ENCODE assay signal across 8 cellular contexts in genomic region chr19:58560007-58560887, GRCh38. TPM values are rescaled to one million over a fixed set of nuclear protein-coding genes. Genes with fewer than 3 reads are reported as not detected.
DNase-seq lines count a peak whose midpoint lies in the region; ATAC-seq, FAIRE-seq and TF ChIP-seq lines count a peak whose summit lies in the region.

No MANE protein-coding gene starts in this region.

- H3K4me1 Mint-ChIP-seq in Caco-2 (ENCODE audit: low read depth, unreplicated experiment), result peaks cover 31% of the 10 kb centered on the region

- DNase-seq in Caco-2, result no peak
- DNase-seq in Panc1 (ENCODE audit: low read depth, low spot score), result no peak
- no peak for DNase-seq in epithelial cell of prostate (ENCODE audit: low read depth, low spot score)
- DNase-seq in pancreas, result peak in 1 of 6 donors; percentile 50
- no peak for DNase-seq in NCI-H345 treated with DMSO at 0.1 percent for 48 hours (lab: John Stamatoyannopoulos, UW; ENCODE audit: unreplicated experiment)
- no peak for DNase-seq in NK-92 treated with Interleukin-12 subunit alpha and Interleukin-12 subunit beta, amount 100 ng/mL, for 24 hours (lab: John Stamatoyannopoulos, UW)

- no peaks in the 10 kb centered on the region for H3K27me3 ChIP-seq in Caco-2 (replicated peaks; ENCODE audit: control insufficient read depth, insufficient read depth, low read length)
- no peaks in the 10 kb centered on the region for H3K27me3 ChIP-seq in Panc1 (ENCODE audit: control insufficient read depth, insufficient read depth, low read length)
- no peaks in the 10 kb centered on the region for H3K27me3 ChIP-seq in pancreas

- FAIRE-seq in pancreas (lab: Jason Lieb, UNC), result no peak

- intact Hi-C loops in Caco-2 (cut with micrococcal nuclease; ENCODE audit: unreplicated experiment), result no loop called here
- intact Hi-C loops in Panc1 (cut with micrococcal nuclease; ENCODE audit: unreplicated experiment), result no loop called here
- intact Hi-C loops in pancreas (cut with DNase I), result no loop called here

- H3K36me3 ChIP-seq in Caco-2 (ENCODE audit: control insufficient read depth, insufficient read depth, low read length) (peaks cover 1% of the 10 kb centered on the region), Panc1 (ENCODE audit: control insufficient read depth, insufficient read depth, low read length) (no peaks in the 10 kb centered on the region), pancreas (peaks cover 0 to 10% (median 0%) of the 10 kb centered on the region in 3 donors)

- no peaks in the 10 kb centered on the region for H3K9me3 ChIP-seq in Caco-2
- H3K9me3 ChIP-seq in Panc1 (ENCODE audit: control insufficient read depth, insufficient read depth, low read depth, low read length), result no peaks in the 10 kb centered on the region
- no peaks in the 10 kb centered on the region for H3K9me3 ChIP-seq in pancreas

- H3K4me3 Mint-ChIP-seq in Caco-2 (ENCODE audit: unreplicated experiment), result peak overlapping the region; percentile 99

- BruUV-seq in Caco-2 (replicated peaks; lab: Mats Ljungman, UMichigan), result TSS peak; percentile 48
- BruUV-seq in Panc1 (replicated peaks; lab: Mats Ljungman, UMichigan), result TSS peak; percentile 80

- H3K27ac ChIP-seq in Panc1 (ENCODE audit: low read length), result peak overlapping the region; percentile 100
- H3K27ac ChIP-seq in epithelial cell of prostate, result peak overlapping the region; percentile 98
- peak overlapping the region; percentile 98 to 100 (median 98) for H3K27ac ChIP-seq in pancreas

- ATAC-seq in Panc1 (no peak), pancreas (no peak), HG03139 (IDR thresholded peaks at IDR 0.05; ENCODE audit: unreplicated experiment) (no peak), HG02571 (IDR thresholded peaks at IDR 0.05; ENCODE audit: unreplicated experiment) (no peak)

- TF ChIP-seq CTCF in Caco-2 (IDR thresholded peaks at IDR 0.05; ENCODE audit: insufficient read depth in 1 of 2, low read depth in 1 of 2, low read length in 1 of 2, severe bottlenecking in 1 of 2, unreplicated experiment in 1 of 2) (no peak), Panc1 (IDR thresholded peaks at IDR 0.05) (no peak), pancreas (IDR thresholded peaks at IDR 0.05) (no peak)

- CTCF ChIA-PET in Caco-2 (lab: Charles Lee), result interaction anchor here (1.0 to 1.6 kb wide), 3 partner anchors 15 to 198 kb away, joined by 3 to 5 read pairs (median 4); partner anchors contain the start of gene ZBTB45
- CTCF ChIA-PET in Panc1 (lab: Charles Lee), result interaction anchor here (0.8 kb wide), 1 partner anchor 40 kb away, joined by 3 read pairs; the partner anchor contains the start of gene ZBTB45

- in situ Hi-C loops in Panc1 (cut with HindIII; ENCODE audit: low pct_unique_long_range_greater_than_20kb, low sequenced_read_pairs), result no loop called here

- H3K4me3 ChIP-seq in Caco-2 (ENCODE audit: low read depth, low read length), result peak overlapping the region; percentile 69
- peak overlapping the region; percentile 66 to 77 for H3K4me3 ChIP-seq in Panc1 (ENCODE audit: low read depth in 2 of 2, low read length in 2 of 2)
- H3K4me3 ChIP-seq in pancreas, result peak overlapping the region in 3 of 4 donors; percentile 39 to 81 (median 57)

- H3K4me1 ChIP-seq in Caco-2, result peaks cover 11% of the 10 kb centered on the region; the same call in 1 of the 2 replicates
- peaks cover 31% of the 10 kb centered on the region for H3K4me1 ChIP-seq in Panc1 (ENCODE audit: control insufficient read depth, insufficient read depth, low read length)
- H3K4me1 ChIP-seq in pancreas, result peaks cover 25 to 36% (median 26%) of the 10 kb centered on the region in 3 donors

- H3K36me3 Mint-ChIP-seq in Caco-2 (ENCODE audit: insufficient read depth, unreplicated experiment), result peaks cover 99% of the 10 kb centered on the region

- H3K27ac Mint-ChIP-seq in Caco-2 (ENCODE audit: unreplicated experiment), result peak overlapping the region; percentile 98

- 80 to 83% methylated on average over 8 of the region's 8 CpGs for WGBS in pancreas, 2 donors

- no peaks in the 10 kb centered on the region for H3K27me3 Mint-ChIP-seq in Caco-2 (ENCODE audit: insufficient read depth, unreplicated experiment)

- H3K9me3 Mint-ChIP-seq in Caco-2 (ENCODE audit: unreplicated experiment), result no peaks in the 10 kb centered on the region

- POLR2A ChIA-PET in Caco-2 (lab: Charles Lee) (interaction anchor here (0.6 to 2.4 kb wide), 7 partner anchors 12 to 40 kb away, joined by 3 to 17 read pairs (median 6); partner anchors contain the start of genes MZF1, TRIM28 and ZBTB45), Panc1 (lab: Charles Lee) (interaction anchor here (0.5 to 1.0 kb wide), 4 partner anchors 14 to 790 kb away, joined by 3 to 23 read pairs (median 7); no protein-coding TSS in a partner anchor)

RNA-seq across cellular contexts. Expression of gene UBE2M, which starts 1.8 kb away (rescaled TPM):
- total RNA-seq in Caco-2 (2022), result 133 and 139 TPM in 2 replicates
- 189 TPM for total RNA-seq in Panc1 (2021; ENCODE audit: unreplicated experiment)
- polyA plus RNA-seq in Panc1 (2012; ENCODE audit: insufficient read length), result 306 TPM
- 10 to 100 TPM; 23.0 to 30.1 (median 25.3) TPM for total RNA-seq in pancreas
- polyA plus RNA-seq in pancreas, result 10 to 100 TPM; 22.0 to 33.0 TPM

RNA-seq across cellular contexts. Expression of gene CHMP2A, which starts 5.3 kb away (rescaled TPM):
- total RNA-seq in Caco-2 (2022) (110 and 112 TPM in 2 replicates), Panc1 (2021; ENCODE audit: unreplicated experiment) (191 TPM), pancreas (10 to 100 TPM; 45.8 to 68.0 (median 58.4) TPM)
- 381 TPM for polyA plus RNA-seq in Panc1 (2012; ENCODE audit: insufficient read length)
- 100 to 1,000 TPM; 108 to 118 TPM for polyA plus RNA-seq in pancreas

RNA-seq across cellular contexts. Expression of gene MZF1, which starts 12.9 kb away (rescaled TPM):
- total RNA-seq in Caco-2 (2022), result 20.4 and 25.6 TPM in 2 replicates
- 25.9 TPM for total RNA-seq in Panc1 (2021; ENCODE audit: unreplicated experiment)
- polyA plus RNA-seq in Panc1 (2012; ENCODE audit: insufficient read length), result 26.0 TPM
- 10 to 100 TPM in 5 of 6 donors, 1 to 10 TPM in 1; 9.8 to 25.0 (median 11.6) TPM for total RNA-seq in pancreas
- polyA plus RNA-seq in pancreas, result 10 to 100 TPM; 53.9 to 70.2 TPM

RNA-seq across cellular contexts. Expression of gene TRIM28, which starts 16.4 kb away (rescaled TPM):
- total RNA-seq in Caco-2 (2022), result 837 and 863 TPM in 2 replicates
- 767 TPM for total RNA-seq in Panc1 (2021; ENCODE audit: unreplicated experiment)
- polyA plus RNA-seq in Panc1 (2012; ENCODE audit: insufficient read length), result 1,302 TPM
- 100 to 1,000 TPM; 128 to 212 (median 174) TPM for total RNA-seq in pancreas
- polyA plus RNA-seq in pancreas, result 100 to 1,000 TPM; 189 to 208 TPM

RNA-seq across cellular contexts. Expression of gene ZBTB45, which starts 40.6 kb away (rescaled TPM):
- total RNA-seq in Caco-2 (2022), result 14.6 and 14.8 TPM in 2 replicates
- total RNA-seq in Panc1 (2021; ENCODE audit: unreplicated experiment), result 24.7 TPM
- 33.6 TPM for polyA plus RNA-seq in Panc1 (2012; ENCODE audit: insufficient read length)
- 1 to 10 TPM; 4.3 to 9.3 (median 6.3) TPM for total RNA-seq in pancreas
- polyA plus RNA-seq in pancreas, result 1 to 10 TPM; 5.8 to 7.5 TPM
